16 cellular contexts compared by ENCODE assay signal in the genomic region with DNA sequence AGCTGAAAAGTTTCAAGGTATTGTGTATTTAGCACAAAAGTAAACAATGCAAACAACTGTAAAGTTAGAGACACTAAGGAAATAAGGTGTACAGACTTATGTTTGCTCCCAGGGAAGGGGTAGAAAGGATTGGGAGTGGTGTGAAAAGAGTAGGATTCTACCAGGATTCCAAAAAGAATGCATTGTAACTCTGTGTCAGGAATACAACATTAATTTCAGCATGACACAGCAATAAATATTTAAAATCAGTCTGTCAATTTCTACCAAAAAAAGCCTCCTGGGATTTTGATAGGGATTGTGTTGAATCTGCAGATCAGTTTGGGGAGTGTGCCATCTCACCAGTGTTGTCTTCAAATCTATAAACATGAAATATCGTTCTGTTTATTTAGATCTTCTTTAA.
DNase-seq lines count a peak whose midpoint lies in the region; ATAC-seq and TF ChIP-seq lines count a peak whose summit lies in the region.
"Had no signal": no experiment of that assay in that cellular context is flagged by ENCODE, and none has a peak within 500 bp of the region (broad histone marks: within the 10 kb centered on the region; RNA-seq: fewer than 3 reads in every experiment).

No MANE protein-coding gene starts in this region.

- H2BK15ac ChIP-seq in mesenchymal stem cell (ENCODE audit: low read depth, poor library complexity, severe bottlenecking), result no peak overlapping the region

- H3K27ac Mint-ChIP-seq in natural killer cell treated with Interleukin-12 subunit alpha and Interleukin-12 subunit beta and Interleukin-15 and Interleukin-18, amount 100 ng/mL, for 72 hours, result peak overlapping the region; percentile 76 to 89
- no peak overlapping the region for H3K27ac Mint-ChIP-seq in natural killer cell
- H3K27ac Mint-ChIP-seq in activated naive CD8-positive, alpha-beta T cell treated with anti-CD3 and anti-CD28 coated beads for 36 hours, result peak overlapping the region; percentile 69
- H3K27ac Mint-ChIP-seq: T-cell had no signal

- peak overlapping the region; percentile 80 for H3K4me3 Mint-ChIP-seq in natural killer cell treated with Interleukin-12 subunit alpha and Interleukin-12 subunit beta and Interleukin-15 and Interleukin-18, amount 100 ng/mL, for 72 hours
- H3K4me3 Mint-ChIP-seq in natural killer cell, result no peak overlapping the region
- H3K4me3 Mint-ChIP-seq in activated naive CD8-positive, alpha-beta T cell treated with anti-CD3 and anti-CD28 coated beads for 36 hours, result no peak overlapping the region
- H3K4me3 Mint-ChIP-seq: GM23338, T-cell had no signal

- peaks cover 4% of the 10 kb centered on the region for H3K4me1 ChIP-seq in mesenchymal stem cell (ENCODE audit: control insufficient read depth, insufficient read depth, low read depth, low read length)

- H3K27me3 Mint-ChIP-seq in natural killer cell treated with Interleukin-12 subunit alpha and Interleukin-12 subunit beta and Interleukin-15 and Interleukin-18, amount 100 ng/mL, for 72 hours, result no peaks in the 10 kb centered on the region
- H3K27me3 Mint-ChIP-seq in natural killer cell (ENCODE audit: low read depth in 2 of 2), result no peaks in the 10 kb centered on the region
- no peaks in the 10 kb centered on the region for H3K27me3 Mint-ChIP-seq in activated naive CD8-positive, alpha-beta T cell treated with anti-CD3 and anti-CD28 coated beads for 36 hours
- H3K27me3 Mint-ChIP-seq: T-cell had no signal

- H3K4me2 ChIP-seq in mesenchymal stem cell (ENCODE audit: low read length, poor library complexity, severe bottlenecking), result no peak overlapping the region
- H3K4me2 ChIP-seq: GM23338 had no signal

- peaks cover 22 to 34% of the 10 kb centered on the region in 2 donors for H3K4me1 Mint-ChIP-seq in natural killer cell treated with Interleukin-12 subunit alpha and Interleukin-12 subunit beta and Interleukin-15 and Interleukin-18, amount 100 ng/mL, for 72 hours (ENCODE audit: low read depth in 2 of 2)
- H3K4me1 Mint-ChIP-seq in natural killer cell, result peaks cover 6 to 8% of the 10 kb centered on the region in 2 donors
- peaks cover 13% of the 10 kb centered on the region for H3K4me1 Mint-ChIP-seq in activated naive CD8-positive, alpha-beta T cell treated with anti-CD3 and anti-CD28 coated beads for 36 hours

- H3K9me3 Mint-ChIP-seq in natural killer cell treated with Interleukin-12 subunit alpha and Interleukin-12 subunit beta and Interleukin-15 and Interleukin-18, amount 100 ng/mL, for 72 hours, result no peaks in the 10 kb centered on the region
- no peaks in the 10 kb centered on the region for H3K9me3 Mint-ChIP-seq in natural killer cell
- H3K9me3 Mint-ChIP-seq in activated naive CD8-positive, alpha-beta T cell treated with anti-CD3 and anti-CD28 coated beads for 36 hours, result no peaks in the 10 kb centered on the region
- H3K9me3 Mint-ChIP-seq: GM23338, T-cell had no signal

- no peak overlapping the region for H3K14ac ChIP-seq in mesenchymal stem cell (ENCODE audit: low read length in 2 of 2)

- H2BK5ac ChIP-seq in mesenchymal stem cell (ENCODE audit: low read depth, low read length, poor library complexity, severe bottlenecking), result no peak overlapping the region

- no peak overlapping the region for H3K18ac ChIP-seq in mesenchymal stem cell (ENCODE audit: low read depth in 1 of 2, low read length in 2 of 2)

- H3K27ac ChIP-seq in mesenchymal stem cell (ENCODE audit: low read length, poor library complexity, severe bottlenecking), result peak overlapping the region; percentile 77
- H3K27ac ChIP-seq: esophagus muscularis mucosa, WERI-Rb-1 had no signal

- no peak overlapping the region for H2AFZ ChIP-seq in mesenchymal stem cell (ENCODE audit: low read depth, low read length)
- H2AFZ ChIP-seq: GM23338 had no signal

- intact Hi-C loops in natural killer cell (cut with micrococcal nuclease), result no loop called here

- H3K27me3 ChIP-seq in mesenchymal stem cell (ENCODE audit: control insufficient read depth in 1 of 2, insufficient read depth in 1 of 2, low read length in 2 of 2), result no peaks in the 10 kb centered on the region
- H3K27me3 ChIP-seq: esophagus muscularis mucosa had no signal

- H3K4me3 ChIP-seq in mesenchymal stem cell (ENCODE audit: insufficient read depth in 1 of 2, low read depth in 1 of 2, low read length in 2 of 2), result peak overlapping the region in 1 of 2 experiments; percentile 47
- H3K4me3 ChIP-seq: GM23338 had no signal

- no peak overlapping the region for H3K4ac ChIP-seq in mesenchymal stem cell (ENCODE audit: low read depth in 1 of 2, low read length in 2 of 2)

- no peak overlapping the region for H4K8ac ChIP-seq in mesenchymal stem cell (ENCODE audit: low read length)

- ATAC-seq in natural killer cell treated with Interleukin-12 subunit alpha and Interleukin-12 subunit beta and Interleukin-15 and Interleukin-18, amount 100 ng/mL, for 72 hours, result no peak
- ATAC-seq in natural killer cell (no peak), GM18502 (IDR thresholded peaks at IDR 0.05; ENCODE audit: poor library complexity, unreplicated experiment) (no peak)
- ATAC-seq: GM23338, left lobe of liver, T-cell had no signal

- no peak overlapping the region for H4K91ac ChIP-seq in mesenchymal stem cell (ENCODE audit: low read length)

- WGBS in mesenchymal stem cell, result no CpG with 5 or more reads among the region's 1 CpG

- H3K79me1 ChIP-seq in mesenchymal stem cell (replicated peaks; ENCODE audit: low read length, poor library complexity, severe bottlenecking), result peaks cover 4% of the 10 kb centered on the region

- TF ChIP-seq CTCF in natural killer cell (IDR thresholded peaks at IDR 0.05), result no peak

- no peak overlapping the region for H2AK5ac ChIP-seq in mesenchymal stem cell (ENCODE audit: low read length, severe bottlenecking)

- no peaks in the 10 kb centered on the region for H3K36me3 ChIP-seq in mesenchymal stem cell (ENCODE audit: control insufficient read depth in 1 of 2, insufficient read depth in 2 of 2, low read depth in 1 of 2, low read length in 2 of 2)
- H3K36me3 ChIP-seq: esophagus muscularis mucosa, WERI-Rb-1 had no signal

- no peak overlapping the region for H3K23ac ChIP-seq in mesenchymal stem cell (ENCODE audit: low read length in 2 of 2)

- no peak overlapping the region for H2BK12ac ChIP-seq in mesenchymal stem cell (ENCODE audit: low read length in 2 of 2)

- DNase-seq in natural killer cell treated with Interleukin-12 subunit alpha and Interleukin-12 subunit beta and Interleukin-15 and Interleukin-18, amount 100 ng/mL, for 72 hours (ENCODE audit: low spot score), result no peak
- DNase-seq in natural killer cell (no peak), mesenchymal stem cell (no peak), GF-D8 (lab: John Stamatoyannopoulos, UW) (no peak), dedifferentiated amniotic fluid mesenchymal stem cell (ENCODE audit: extremely low spot score) (no peak), NCI-H510A treated with DMSO at 0.1 percent for 48 hours (lab: John Stamatoyannopoulos, UW) (no peak)
- DNase-seq in activated naive CD8-positive, alpha-beta T cell treated with anti-CD3 and anti-CD28 coated beads for 36 hours, result no peak
- DNase-seq: COR-L47; NCI-H2171; stimulated activated CD4-positive, alpha-beta T cell treated with anti-CD3 and anti-CD28 coated beads, Interleukin-12 subunit alpha, Interleukin-12 subunit beta, amount 100 ng/mL, for 4 hours; T-cell; WERI-Rb-1 had no signal

- H3K9me3 ChIP-seq in mesenchymal stem cell (ENCODE audit: control insufficient read depth, low read length), result no peaks in the 10 kb centered on the region
- H3K9me3 ChIP-seq: esophagus muscularis mucosa had no signal

- H2BK120ac ChIP-seq in mesenchymal stem cell (ENCODE audit: low read depth, low read length), result no peak overlapping the region

- peaks cover 11% of the 10 kb centered on the region for H3K36me3 Mint-ChIP-seq in natural killer cell treated with Interleukin-12 subunit alpha and Interleukin-12 subunit beta and Interleukin-15 and Interleukin-18, amount 100 ng/mL, for 72 hours
- H3K36me3 Mint-ChIP-seq in natural killer cell, result no peaks in the 10 kb centered on the region
- peaks cover 8% of the 10 kb centered on the region for H3K36me3 Mint-ChIP-seq in activated naive CD8-positive, alpha-beta T cell treated with anti-CD3 and anti-CD28 coated beads for 36 hours

- H3K9ac ChIP-seq in mesenchymal stem cell (ENCODE audit: low read length), result peak overlapping the region; percentile 73

Comparison
In these comparisons a context has a peak if more than half of its experiments do, and no peak if none do; other contexts are left out.
1. H3K27ac Mint-ChIP-seq: peak in natural killer cell treated with Interleukin-12 subunit alpha and Interleukin-12 subunit beta and Interleukin-15 and Interleukin-18, amount 100 ng/mL, for 72 hours (2 of 2) and activated naive CD8-positive, alpha-beta T cell treated with anti-CD3 and anti-CD28 coated beads for 36 hours (single experiment); none in natural killer cell (0 of 2).